In genomic region chr5:145473032-145473642, GRCh38 we compare ENCODE assay signal across 15 cellular contexts.
"Had no signal": no experiment of that assay in that cellular context is flagged by ENCODE, and none has a peak within 500 bp of the region (broad histone marks: within the 10 kb centered on the region; RNA-seq: fewer than 3 reads in every experiment).

No MANE protein-coding gene starts in this region.

- H3K27ac ChIP-seq: brain microvascular endothelial cell, esophagus squamous epithelium, VCaP had no signal

- H3K36me3 ChIP-seq: brain microvascular endothelial cell, esophagus squamous epithelium, stomach, thoracic aorta had no signal

- H3K9me3 ChIP-seq: esophagus squamous epithelium, stomach, thoracic aorta had no signal

- DNase-seq: activated CD4-positive, alpha-beta memory T cell treated with anti-CD3 and anti-CD28 coated beads, Interleukin-2, amount 10 ng/mL, durations not matched to agents 7 days and 5 days; activated gamma-delta T cell; activated T-cell treated with anti-CD3 and anti-CD28 coated beads, Interleukin-2, amount 50 U/mL, for 48 hours; brain microvascular endothelial cell; esophagus squamous epithelium; foreskin melanocyte; head of caudate nucleus; islet precursor cell; mesendoderm; small intestine; stomach; T-helper 2 cell had no signal

- ATAC-seq: left lobe of liver had no signal

- H3K4me3 ChIP-seq: esophagus squamous epithelium, stomach, thoracic aorta had no signal

- H3K27me3 ChIP-seq: brain microvascular endothelial cell, esophagus squamous epithelium, stomach had no signal
